Comparison of ENCODE assay signal across 10 cellular contexts in the genomic region with DNA sequence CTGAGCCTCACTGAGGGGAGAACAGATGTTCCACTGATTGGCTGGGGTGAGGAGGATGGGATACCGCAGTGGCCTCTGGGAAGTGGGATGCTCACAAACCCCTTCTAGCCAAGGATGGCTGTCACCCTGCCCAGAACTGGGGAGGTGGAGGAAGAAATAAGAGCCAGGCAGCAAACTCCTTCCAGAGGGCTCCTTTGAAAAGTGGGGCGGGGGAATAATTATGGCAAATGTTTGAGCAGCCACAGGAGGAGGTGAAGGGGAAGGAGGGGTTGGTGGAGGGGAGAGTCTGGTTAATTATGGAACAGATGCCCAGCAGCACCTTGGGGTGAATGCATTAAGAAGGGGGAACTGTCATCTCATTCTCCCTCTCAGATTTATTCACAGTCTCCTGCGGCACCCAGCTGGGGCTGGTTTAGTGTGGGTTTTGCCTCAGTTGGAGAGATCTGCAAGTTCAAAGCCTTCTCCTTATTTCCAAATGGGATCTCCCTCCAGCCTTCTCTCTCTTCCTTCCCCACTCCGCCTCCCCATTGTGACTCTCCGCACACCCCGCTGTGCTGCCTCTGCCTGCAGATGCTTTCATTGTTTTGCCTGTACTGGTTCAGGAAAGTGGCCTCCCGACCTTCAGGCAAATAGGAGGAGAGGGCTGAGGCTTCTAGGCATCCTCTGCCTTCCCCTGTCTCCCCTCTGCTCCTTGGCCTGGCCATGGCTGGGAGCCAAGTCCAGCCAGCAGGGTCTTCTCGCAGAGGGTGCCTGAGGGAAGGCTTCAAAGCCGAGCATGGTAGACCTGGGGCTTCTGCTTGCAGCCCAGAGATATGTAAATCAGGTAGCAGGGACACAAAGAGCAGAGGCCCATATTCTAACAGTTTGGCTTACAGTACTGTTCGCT.
DNase-seq lines count a peak whose midpoint lies in the region; ATAC-seq, FAIRE-seq and TF ChIP-seq lines count a peak whose summit lies in the region.
"Had no signal": no experiment of that assay in that cellular context is flagged by ENCODE, and none has a peak within 500 bp of the region (broad histone marks: within the 10 kb centered on the region; RNA-seq: fewer than 3 reads in every experiment).

No MANE protein-coding gene starts in this region.

- FAIRE-seq in frontal cortex (lab: Jason Lieb, UNC) = no peak

- peaks cover 6% of the 10 kb centered on the region for H3K4me1 Mint-ChIP-seq in T-helper 17 cell
- no peaks in the 10 kb centered on the region for H3K4me1 Mint-ChIP-seq in activated T-helper 2 cell treated with anti-CD3 and anti-CD28 coated beads, Interferon-gamma antibody, Interleukin-2, Interleukin-4, amounts not matched to agents 10 μg/mL and 5 μg/mL and 100 μg/mL, durations not matched to agents 14 hours and 24 hours and 36 hours (ENCODE audit: low read depth)

- H3K27me3 ChIP-seq in GM06990 (replicated peaks; ENCODE audit: control insufficient read depth, insufficient read depth, low read length) = no peaks in the 10 kb centered on the region

- H3K27me3 Mint-ChIP-seq in T-helper 17 cell = peaks cover 38% of the 10 kb centered on the region
- no peaks in the 10 kb centered on the region for H3K27me3 Mint-ChIP-seq in activated T-helper 2 cell treated with anti-CD3 and anti-CD28 coated beads, Interferon-gamma antibody, Interleukin-2, Interleukin-4, amounts not matched to agents 10 μg/mL and 5 μg/mL and 100 μg/mL, durations not matched to agents 14 hours and 24 hours and 36 hours (ENCODE audit: low read depth)

- H3K4me3 Mint-ChIP-seq in T-helper 17 cell = no peak overlapping the region
- H3K4me3 Mint-ChIP-seq in activated T-helper 2 cell treated with anti-CD3 and anti-CD28 coated beads, Interferon-gamma antibody, Interleukin-2, Interleukin-4, amounts not matched to agents 10 μg/mL and 5 μg/mL and 100 μg/mL, durations not matched to agents 14 hours and 24 hours and 36 hours (ENCODE audit: low read depth) = no peak overlapping the region

- intact Hi-C loops in activated T-helper 2 cell treated with anti-CD3 and anti-CD28 coated beads, Interferon-gamma antibody, Interleukin-2, Interleukin-4, amounts not matched to agents 10 μg/mL and 5 μg/mL and 100 μg/mL, durations not matched to agents 14 hours and 24 hours and 36 hours (cut with micrococcal nuclease) = no loop called here

- no peaks in the 10 kb centered on the region for H3K9me3 ChIP-seq in T-helper 17 cell (ENCODE audit: control insufficient read depth, low read length, poor library complexity, severe bottlenecking)

- peaks cover 3% of the 10 kb centered on the region for H3K36me3 Mint-ChIP-seq in T-helper 17 cell (ENCODE audit: low read depth)
- no peaks in the 10 kb centered on the region for H3K36me3 Mint-ChIP-seq in activated T-helper 2 cell treated with anti-CD3 and anti-CD28 coated beads, Interferon-gamma antibody, Interleukin-2, Interleukin-4, amounts not matched to agents 10 μg/mL and 5 μg/mL and 100 μg/mL, durations not matched to agents 14 hours and 24 hours and 36 hours (ENCODE audit: low read depth)

- no peak overlapping the region for H3K27ac Mint-ChIP-seq in T-helper 17 cell
- H3K27ac Mint-ChIP-seq in activated T-helper 2 cell treated with anti-CD3 and anti-CD28 coated beads, Interferon-gamma antibody, Interleukin-2, Interleukin-4, amounts not matched to agents 10 μg/mL and 5 μg/mL and 100 μg/mL, durations not matched to agents 14 hours and 24 hours and 36 hours = no peak overlapping the region

- H3K9me3 Mint-ChIP-seq in activated T-helper 2 cell treated with anti-CD3 and anti-CD28 coated beads, Interferon-gamma antibody, Interleukin-2, Interleukin-4, amounts not matched to agents 10 μg/mL and 5 μg/mL and 100 μg/mL, durations not matched to agents 14 hours and 24 hours and 36 hours = no peaks in the 10 kb centered on the region

- no peaks in the 10 kb centered on the region for H3K36me3 ChIP-seq in GM06990 (ENCODE audit: control insufficient read depth, insufficient read depth, low read length)

- TF ChIP-seq CTCF in GM06990 (IDR thresholded peaks at IDR 0.05; ENCODE audit: insufficient read depth, low read length, poor library complexity, severe bottlenecking) (no peak), GM20000 (IDR thresholded peaks at IDR 0.05; ENCODE audit: extremely low read depth, missing control alignments) (no peak)

- 0 out of 2 replicates have a peak overlapping the region, but pooled peaks have one; percentile 22 for H3K4me3 ChIP-seq in GM06990 (replicated peaks; ENCODE audit: low read depth, low read length)

- peak; percentile 12 for DNase-seq in GM06990 (ENCODE audit: extremely low read depth, insufficient read length)
- peak; percentile 45 for DNase-seq in GM20000 (ENCODE audit: low spot score)
- peak; percentile 69 to 87 for DNase-seq in NCI-H524 (lab: John Stamatoyannopoulos, UW)
- DNase-seq in frontal cortex (ENCODE audit: low spot score in 2 of 2) = no peak
- no peak for DNase-seq in T-helper 17 cell
- no peak for DNase-seq in SIG-M5 treated with dmso at 0.1 percent for 504 hours (lab: John Stamatoyannopoulos, UW; ENCODE audit: unreplicated experiment)
- no peak for DNase-seq in activated T-helper 2 cell treated with anti-CD3 and anti-CD28 coated beads, Interferon-gamma antibody, Interleukin-2, Interleukin-4, amounts not matched to agents 10 μg/mL and 5 μg/mL and 100 μg/mL, durations not matched to agents 14 hours and 24 hours and 36 hours (ENCODE audit: low spot score)
- DNase-seq: stimulated activated CD4-positive, alpha-beta T cell treated with anti-CD3 and anti-CD28 coated beads, Interleukin-4, amount 100 ng/mL, for 4 hours; T-helper 9 cell had no signal

- ATAC-seq in HG03064 (IDR thresholded peaks at IDR 0.05; ENCODE audit: low read depth, unreplicated experiment) (peak; percentile 47), T-helper 17 cell (no peak)

Comparison
In these comparisons a context has a peak if more than half of its experiments do, and no peak if none do; other contexts are left out.
1. DNase-seq: peak in GM06990 (single experiment), GM20000 (single experiment) and NCI-H524 (2 of 2); none in frontal cortex (0 of 2), T-helper 17 cell (0 of 3), SIG-M5 treated with dmso at 0.1 percent for 504 hours (single experiment) and activated T-helper 2 cell treated with anti-CD3 and anti-CD28 coated beads, Interferon-gamma antibody, Interleukin-2, Interleukin-4, amounts not matched to agents 10 μg/mL and 5 μg/mL and 100 μg/mL, durations not matched to agents 14 hours and 24 hours and 36 hours (single experiment).